Comparison of ENCODE assay signal across 17 cellular contexts in genomic region chr12:124184456-124184855, GRCh38.
A peak's percentile ranks its signal among the peaks of the same experiment; 100 is the strongest.
DNase-seq lines count a peak whose midpoint lies in the region; FAIRE-seq and TF ChIP-seq lines count a peak whose summit lies in the region.
"Had no signal": no experiment of that assay in that cellular context is flagged by ENCODE, and none has a peak within 500 bp of the region (broad histone marks: within the 10 kb centered on the region; RNA-seq: fewer than 3 reads in every experiment).

No MANE protein-coding gene starts in this region.

- H3K36me3 Mint-ChIP-seq in glutamatergic neuron (ENCODE audit: unreplicated experiment): no peaks in the 10 kb centered on the region
- H3K36me3 Mint-ChIP-seq in type B pancreatic cell: peaks cover 3% of the 10 kb centered on the region

- no peak for TF ChIP-seq CTCF in glutamatergic neuron (IDR thresholded peaks at IDR 0.05; ENCODE audit: partially characterized antibody, unreplicated experiment)
- TF ChIP-seq CTCF in type B pancreatic cell (conservative IDR thresholded peaks at IDR 0.05): no peak

- no peak for FAIRE-seq in frontal cortex (lab: Jason Lieb, UNC)
- FAIRE-seq: GM12878, GM18507, RCC 7860 had no signal

- H3K27ac Mint-ChIP-seq in glutamatergic neuron (ENCODE audit: unreplicated experiment): peak overlapping the region; percentile 15
- H3K27ac Mint-ChIP-seq in type B pancreatic cell: peak overlapping the region; percentile 14

- H3K4me1 Mint-ChIP-seq in glutamatergic neuron (ENCODE audit: low read depth, unreplicated experiment) (peaks cover 34% of the 10 kb centered on the region), type B pancreatic cell (ENCODE audit: unreplicated experiment) (peaks cover 56% of the 10 kb centered on the region)

- H3K27me3 Mint-ChIP-seq in glutamatergic neuron (ENCODE audit: unreplicated experiment) (peaks cover 7% of the 10 kb centered on the region), type B pancreatic cell (no peaks in the 10 kb centered on the region)

- H3K4me3 Mint-ChIP-seq in glutamatergic neuron (ENCODE audit: unreplicated experiment): no peak overlapping the region
- H3K4me3 Mint-ChIP-seq in type B pancreatic cell: no peak overlapping the region
- H3K4me3 Mint-ChIP-seq: H9 had no signal

- DNase-seq in DMS53 (lab: John Stamatoyannopoulos, UW): peak; percentile 31
- no peak for DNase-seq in DMS53 treated with DMSO at 0.1 percent for 48 hours (lab: John Stamatoyannopoulos, UW; ENCODE audit: unreplicated experiment)
- peak; percentile 86 for DNase-seq in NCI-H345 treated with DMSO at 0.1 percent for 48 hours (lab: John Stamatoyannopoulos, UW; ENCODE audit: unreplicated experiment)
- DNase-seq in glutamatergic neuron: no peak
- DNase-seq in type B pancreatic cell (ENCODE audit: extremely low spot score, unreplicated experiment): no peak
- no peak for DNase-seq in activated T-cell treated with anti-CD3 and anti-CD28 coated beads, Interleukin-2, amount 50 U/mL, for 48 hours
- no peak for DNase-seq in frontal cortex (ENCODE audit: low spot score in 2 of 2)
- no peak for DNase-seq in activated effector memory CD4-positive, alpha-beta T cell treated with Interleukin-2 at 50 U/mL for 16 hours
- DNase-seq: DMS 273 treated with DMSO at 0.1 percent for 48 hours, H9, IMR-90, NCI-H1436 treated with DMSO at 0.1 percent for 48 hours, NCI-H524, SJCRH30 had no signal

- peaks cover 12% of the 10 kb centered on the region for H3K9me3 Mint-ChIP-seq in glutamatergic neuron (ENCODE audit: unreplicated experiment)
- peaks cover 6% of the 10 kb centered on the region for H3K9me3 Mint-ChIP-seq in type B pancreatic cell
- H3K9me3 Mint-ChIP-seq: H9 had no signal

Comparison
In these comparisons a context has a peak if more than half of its experiments do, and no peak if none do; other contexts are left out.
1. DNase-seq: peak in DMS53 (single experiment) and NCI-H345 treated with DMSO at 0.1 percent for 48 hours (single experiment); none in DMS53 treated with DMSO at 0.1 percent for 48 hours (single experiment), glutamatergic neuron (single experiment), type B pancreatic cell (single experiment), activated T-cell treated with anti-CD3 and anti-CD28 coated beads, Interleukin-2, amount 50 U/mL, for 48 hours (0 of 2), frontal cortex (0 of 2) and activated effector memory CD4-positive, alpha-beta T cell treated with Interleukin-2 at 50 U/mL for 16 hours (single experiment).